Comparison of ENCODE assay signal across 12 cellular contexts in the genomic region with DNA sequence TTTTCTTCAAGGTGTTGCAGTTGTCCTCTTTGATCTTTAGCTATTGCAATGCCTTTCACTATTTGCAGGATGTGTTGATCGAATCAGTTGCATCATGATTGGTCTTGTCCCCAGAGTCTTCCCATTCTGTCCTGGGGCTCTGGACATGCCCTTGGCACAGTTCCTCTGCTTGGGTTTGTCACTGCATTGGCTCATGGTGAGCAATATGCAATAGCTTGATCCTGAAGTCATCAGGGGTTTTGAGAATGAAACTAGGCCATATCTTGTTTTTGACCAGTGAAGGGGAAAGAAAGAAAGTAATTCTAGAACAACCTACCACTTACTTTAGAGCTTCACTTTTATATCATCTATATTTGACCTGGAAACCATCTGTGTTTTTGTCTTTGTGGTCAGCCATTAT.
"Had no signal": no experiment of that assay in that cellular context is flagged by ENCODE, and none has a peak within 500 bp of the region (broad histone marks: within the 10 kb centered on the region; RNA-seq: fewer than 3 reads in every experiment).

No MANE protein-coding gene starts in this region.

- H3K4me2 ChIP-seq: neural progenitor cell had no signal

- H3K9ac ChIP-seq: neural progenitor cell, parathyroid adenoma had no signal

- H3K4me3 ChIP-seq: lower lobe of right lung, neural progenitor cell, right atrium auricular region, thyroid gland, uterus had no signal

- H3K4me1 ChIP-seq: lower lobe of right lung, neural progenitor cell, parathyroid adenoma, right atrium auricular region, thyroid gland, uterus had no signal

- H2AFZ ChIP-seq: neural progenitor cell, parathyroid adenoma had no signal

- H3K27me3 ChIP-seq: neural progenitor cell, right atrium auricular region, thyroid gland, uterus had no signal

- H3K79me2 ChIP-seq: parathyroid adenoma had no signal

- H3K9me3 ChIP-seq: lower lobe of right lung, right atrium auricular region, thyroid gland, uterus had no signal

- H3K27ac ChIP-seq: lower lobe of right lung, neural progenitor cell, parathyroid adenoma, right atrium auricular region, thyroid gland, uterus had no signal

- DNase-seq: activated CD4-positive, alpha-beta T cell treated with anti-CD3 and anti-CD28 coated beads, Interleukin-2, amount 50 U/mL, for 1 hour; activated gamma-delta T cell; activated naive CD8-positive, alpha-beta T cell treated with anti-CD3 and anti-CD28 coated beads for 36 hours; hypothalamus; lower lobe of right lung; midbrain; small intestine; thyroid gland; uterus had no signal

- H3K36me3 ChIP-seq: lower lobe of right lung, neural progenitor cell, right atrium auricular region, thyroid gland, uterus had no signal

- ATAC-seq: lower lobe of right lung had no signal
